ENCODE assay signal across 8 cellular contexts in the genomic region with DNA sequence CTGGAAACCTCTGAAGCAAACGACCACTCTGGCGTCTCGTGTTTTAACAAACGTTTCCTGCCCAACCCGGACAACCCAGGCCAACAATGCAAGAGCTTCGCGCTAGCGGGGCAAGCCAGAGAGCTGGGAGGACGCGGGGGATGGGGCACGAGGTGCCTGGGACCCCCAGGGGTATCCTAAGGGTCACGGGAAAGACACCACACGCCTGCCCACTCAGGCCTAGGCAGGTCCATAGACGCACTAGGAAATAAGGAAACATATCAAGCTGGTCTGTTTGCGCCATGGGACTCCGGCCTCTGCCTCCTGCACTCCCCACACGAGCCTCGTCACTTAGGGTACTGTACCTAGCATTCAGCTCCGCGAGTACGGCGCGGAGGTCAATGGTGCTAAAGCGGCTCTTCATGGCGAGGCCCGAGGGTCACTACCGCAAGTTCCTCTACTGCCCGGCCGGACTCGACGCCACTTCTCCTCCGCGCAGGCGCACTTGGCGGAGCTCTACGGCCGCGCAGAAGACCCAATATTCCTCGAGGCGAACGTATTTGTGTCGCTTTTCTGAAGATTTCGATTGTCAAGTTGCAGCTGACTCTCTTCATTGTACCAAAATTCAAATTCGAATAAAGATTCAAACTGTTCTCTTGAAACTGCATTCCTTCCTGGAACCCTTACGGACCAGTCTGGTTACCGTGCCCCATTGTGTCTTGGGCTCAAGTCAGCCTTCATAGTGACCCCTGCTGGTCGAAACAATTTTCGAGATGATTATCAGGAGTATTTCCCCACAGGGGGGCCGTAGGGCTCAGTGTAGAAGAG. TPM values are rescaled to one million over a fixed set of nuclear protein-coding genes. Genes with fewer than 3 reads are reported as not detected.
DNase-seq lines count a peak whose midpoint lies in the region; ATAC-seq, FAIRE-seq and TF ChIP-seq lines count a peak whose summit lies in the region.

A gene with protein sequence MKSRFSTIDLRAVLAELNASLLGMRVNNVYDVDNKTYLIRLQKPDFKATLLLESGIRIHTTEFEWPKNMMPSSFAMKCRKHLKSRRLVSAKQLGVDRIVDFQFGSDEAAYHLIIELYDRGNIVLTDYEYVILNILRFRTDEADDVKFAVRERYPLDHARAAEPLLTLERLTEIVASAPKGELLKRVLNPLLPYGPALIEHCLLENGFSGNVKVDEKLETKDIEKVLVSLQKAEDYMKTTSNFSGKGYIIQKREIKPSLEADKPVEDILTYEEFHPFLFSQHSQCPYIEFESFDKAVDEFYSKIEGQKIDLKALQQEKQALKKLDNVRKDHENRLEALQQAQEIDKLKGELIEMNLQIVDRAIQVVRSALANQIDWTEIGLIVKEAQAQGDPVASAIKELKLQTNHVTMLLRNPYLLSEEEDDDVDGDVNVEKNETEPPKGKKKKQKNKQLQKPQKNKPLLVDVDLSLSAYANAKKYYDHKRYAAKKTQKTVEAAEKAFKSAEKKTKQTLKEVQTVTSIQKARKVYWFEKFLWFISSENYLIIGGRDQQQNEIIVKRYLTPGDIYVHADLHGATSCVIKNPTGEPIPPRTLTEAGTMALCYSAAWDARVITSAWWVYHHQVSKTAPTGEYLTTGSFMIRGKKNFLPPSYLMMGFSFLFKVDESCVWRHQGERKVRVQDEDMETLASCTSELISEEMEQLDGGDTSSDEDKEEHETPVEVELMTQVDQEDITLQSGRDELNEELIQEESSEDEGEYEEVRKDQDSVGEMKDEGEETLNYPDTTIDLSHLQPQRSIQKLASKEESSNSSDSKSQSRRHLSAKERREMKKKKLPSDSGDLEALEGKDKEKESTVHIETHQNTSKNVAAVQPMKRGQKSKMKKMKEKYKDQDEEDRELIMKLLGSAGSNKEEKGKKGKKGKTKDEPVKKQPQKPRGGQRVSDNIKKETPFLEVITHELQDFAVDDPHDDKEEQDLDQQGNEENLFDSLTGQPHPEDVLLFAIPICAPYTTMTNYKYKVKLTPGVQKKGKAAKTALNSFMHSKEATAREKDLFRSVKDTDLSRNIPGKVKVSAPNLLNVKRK (minus strand): TSS at position 438 of the 807 bp plus-strand sequence. CDS start 35 bp downstream, at position 403.

- peaks cover 36% of the 10 kb centered on the region for H3K79me2 ChIP-seq in endothelial cell of umbilical vein (ENCODE audit: control insufficient read depth, insufficient read depth, low read length)

- H3K4me3 ChIP-seq in NT2/D1 (ENCODE audit: insufficient read length, low read depth) = peak within 1 kb of the TSS; percentile 81
- peak within 1 kb of the TSS; percentile 92 to 97 (median 94) for H3K4me3 ChIP-seq in endothelial cell of umbilical vein (replicated peaks in 1 of 3; ENCODE audit: insufficient read depth in 1 of 3, low read depth in 1 of 3, low read length in 3 of 3)
- peak within 1 kb of the TSS; percentile 96 for H3K4me3 ChIP-seq in mononuclear cell (ENCODE audit: low read length)

- peak within 1 kb of the TSS; percentile 97 for H3K27ac Mint-ChIP-seq in Calu3 (ENCODE audit: unreplicated experiment)

- no peaks in the 10 kb centered on the region for H3K27me3 Mint-ChIP-seq in Calu3 (ENCODE audit: unreplicated experiment)

- peak within 1 kb of the TSS; percentile 96 for H3K4me3 Mint-ChIP-seq in Calu3 (ENCODE audit: low read depth, unreplicated experiment)

- peak within 1 kb of the TSS; percentile 99 for H3K4me2 ChIP-seq in endothelial cell of umbilical vein (ENCODE audit: insufficient read depth, low read length)

- CTCF ChIA-PET in Calu3 (lab: Charles Lee) = interaction anchor here (0.7 to 2.2 kb wide), 12 partner anchors 9 to 264 kb away, joined by 3 to 24 read pairs (median 5); a partner anchor contains a TSS
- CTCF ChIA-PET in endothelial cell of umbilical vein (lab: Charles Lee) = interaction anchor here (0.7 to 3.3 kb wide), 27 partner anchors 9 to 679 kb away, joined by 3 to 121 read pairs (median 4); a partner anchor contains a TSS

- H3K4me1 Mint-ChIP-seq in Calu3 (ENCODE audit: low read depth, unreplicated experiment) = peaks cover 25% of the 10 kb centered on the region

- H3K36me3 ChIP-seq in NT2/D1 (ENCODE audit: insufficient read depth, insufficient read length, low read length) (peaks cover 17% of the 10 kb centered on the region), endothelial cell of umbilical vein (ENCODE audit: control insufficient read depth in 2 of 2, extremely low read depth in 1 of 2, insufficient read depth in 2 of 2, low read length in 2 of 2) (peaks cover 4 to 9% of the 10 kb centered on the region in 2 experiments)

- no peaks in the 10 kb centered on the region for H3K9me1 ChIP-seq in endothelial cell of umbilical vein (replicated peaks; ENCODE audit: control insufficient read depth, extremely low read depth, insufficient read depth, low read length)

- no peaks in the 10 kb centered on the region for H4K20me1 ChIP-seq in endothelial cell of umbilical vein (replicated peaks; ENCODE audit: control insufficient read depth, extremely low read depth, insufficient read depth, low read length)

- H3K27ac ChIP-seq in endothelial cell of umbilical vein (ENCODE audit: insufficient read depth, low read depth, low read length) = peak within 1 kb of the TSS; percentile 83

- peak within 1 kb of the TSS; percentile 94 for H2AFZ ChIP-seq in endothelial cell of umbilical vein (ENCODE audit: low read depth, low read length)

- no peaks in the 10 kb centered on the region for H3K4me1 ChIP-seq in NT2/D1 (ENCODE audit: insufficient read depth, insufficient read length)
- peaks cover 11% of the 10 kb centered on the region for H3K4me1 ChIP-seq in endothelial cell of umbilical vein (ENCODE audit: control insufficient read depth, extremely low read depth, insufficient read depth, low read length)
- peaks cover 26% of the 10 kb centered on the region for H3K4me1 ChIP-seq in mononuclear cell (ENCODE audit: insufficient read depth, low read length)

- FAIRE-seq in HTR-8/SVneo (lab: Jason Lieb, UNC) (no peak), endothelial cell of umbilical vein (lab: Jason Lieb, UNC) (peak; percentile 84)

- H3K9ac ChIP-seq in NT2/D1 (ENCODE audit: insufficient read length, low read depth) (peak within 1 kb of the TSS; percentile 99), endothelial cell of umbilical vein (replicated peaks; ENCODE audit: extremely low read depth, insufficient read depth, low read length) (peak within 1 kb of the TSS; percentile 99)

- TF ChIP-seq POLR2A in endothelial cell of umbilical vein (IDR thresholded peaks at IDR 0.05; ENCODE audit: low read depth, low read length) = peak; percentile 89

- intact Hi-C loops in Calu3 (cut with micrococcal nuclease; ENCODE audit: unreplicated experiment) = loop anchor here (2.0 kb wide), 1 partner anchor 252 kb away; no protein-coding TSS in a partner anchor
- intact Hi-C loops in endothelial cell of umbilical vein (cut with micrococcal nuclease) = loop anchor here (1.0 kb wide), 4 partner anchors 10 to 408 kb away; no protein-coding TSS in a partner anchor

- H3K27me3 ChIP-seq in NT2/D1 (ENCODE audit: insufficient read depth, insufficient read length) = no peaks in the 10 kb centered on the region
- H3K27me3 ChIP-seq in endothelial cell of umbilical vein (ENCODE audit: control insufficient read depth in 2 of 2, insufficient read depth in 2 of 2, low read length in 2 of 2) = no peaks in the 10 kb centered on the region
- H3K27me3 ChIP-seq in mononuclear cell (ENCODE audit: insufficient read depth, low read length) = no peaks in the 10 kb centered on the region

- no peaks in the 10 kb centered on the region for H3K9me3 Mint-ChIP-seq in Calu3 (ENCODE audit: low read depth, unreplicated experiment)

- TF ChIP-seq CTCF in Calu3 (IDR thresholded peaks at IDR 0.05; ENCODE audit: unreplicated experiment) = peak; percentile 84
- peak; percentile 68 to 87 for TF ChIP-seq CTCF in endothelial cell of umbilical vein (IDR thresholded peaks at IDR 0.05; ENCODE audit: extremely low read depth in 1 of 2, insufficient read depth in 1 of 2, low read depth in 1 of 2, low read length in 2 of 2)

- H3K9me3 ChIP-seq in NT2/D1 (ENCODE audit: insufficient read depth, low read length) (no peaks in the 10 kb centered on the region), endothelial cell of umbilical vein (replicated peaks; ENCODE audit: control insufficient read depth, insufficient read depth, low read length) (no peaks in the 10 kb centered on the region), mononuclear cell (ENCODE audit: low read depth, low read length) (no peaks in the 10 kb centered on the region)

- dilution Hi-C loops in endothelial cell of umbilical vein (cut with MboI; ENCODE audit: extremely low pct_ligation_motif_present, low sequenced_read_pairs) = no loop called here

- peak; percentile 72 for ATAC-seq in GM21367 (IDR thresholded peaks at IDR 0.05; ENCODE audit: unreplicated experiment)

- DNase-seq in Calu3 = peak; percentile 86
- DNase-seq in HTR-8/SVneo (ENCODE audit: insufficient read length, low spot score) = peak; percentile 77
- DNase-seq in NT2/D1 (ENCODE audit: low read depth, low spot score) = peak; percentile 85
- peak; percentile 73 for DNase-seq in activated CD8-positive, alpha-beta memory T cell treated with anti-CD3 and anti-CD28 coated beads, Interleukin-2, amount 50 U/mL, for 4 hours
- DNase-seq in endothelial cell of umbilical vein (ENCODE audit: low read depth, low spot score) = peak; percentile 94
- peak; percentile 66 for DNase-seq in stimulated activated CD8-positive, alpha-beta memory T cell treated with anti-CD3 and anti-CD28 coated beads, Interleukin-4, amount 100 ng/mL, for 24 hours (ENCODE audit: low read depth)

- BruUV-seq in Calu3 (replicated peaks; lab: Mats Ljungman, UMichigan) (no TSS peak), endothelial cell of umbilical vein (replicated peaks; lab: Mats Ljungman, UMichigan) (TSS peak; percentile 34)

- POLR2A ChIA-PET in endothelial cell of umbilical vein (lab: Charles Lee) = interaction anchor here (0.7 to 1.6 kb wide), 2 partner anchors 10 to 35 kb away, joined by 3 to 9 read pairs; no protein-coding TSS in a partner anchor

- H3K36me3 Mint-ChIP-seq in Calu3 (ENCODE audit: insufficient read depth, unreplicated experiment) = peaks cover 42% of the 10 kb centered on the region

TF ChIP-seq in endothelial cell of umbilical vein, 7 proteins besides CTCF, POLR2A, EP300 and RAD21 (continues in another document):
- TF ChIP-seq JUN (IDR thresholded peaks at IDR 0.05; ENCODE audit: borderline replicate concordance, insufficient read depth, insufficient read length, low read depth) (no peak), FOS (IDR thresholded peaks at IDR 0.05; ENCODE audit: borderline replicate concordance, insufficient read depth, low read length) (no peak), MYC (IDR thresholded peaks at IDR 0.05; ENCODE audit: low read depth, low read length) (no peak)

RNA-seq across cellular contexts. Expression of the gene that starts here (rescaled TPM):
- total RNA-seq in Calu3 (2022) (76.3 and 77.7 TPM in 2 replicates), endothelial cell of umbilical vein (71.4 and 74.2 TPM in 2 replicates), mononuclear cell (166 TPM)
- 7.9 and 12.2 TPM in 2 replicates for polyA plus RNA-seq in endothelial cell of umbilical vein
- polyA plus RNA-seq in endothelial cell of umbilical vein (2011; cell fraction: cytosol; rRNA removed) = 17.5 and 17.8 TPM in 2 replicates
- polyA plus RNA-seq in endothelial cell of umbilical vein (2011; cell fraction: nucleus; rRNA removed) = 71.5 and 92.8 TPM in 2 replicates
- 43.5 and 50.1 TPM in 2 replicates for polyA plus RNA-seq in endothelial cell of umbilical vein (2012)
- 71.1 and 72.7 TPM in 2 replicates for polyA minus RNA-seq in endothelial cell of umbilical vein
- polyA minus RNA-seq in endothelial cell of umbilical vein (2011; cell fraction: cytosol; rRNA and poly(A)+ RNA removed) = 17.4 TPM
- 137 and 138 TPM in 2 replicates for polyA minus RNA-seq in endothelial cell of umbilical vein (2011; cell fraction: nucleus; rRNA and poly(A)+ RNA removed)

Comparison
In these comparisons a context has a peak if more than half of its experiments do, and no peak if none do; other contexts are left out.
1. Peak in every context shown above with its lines: DNase-seq, ATAC-seq, H3K4me3 ChIP-seq and H3K27ac ChIP-seq.